ENCODE assay signal across 17 cellular contexts in genomic region chr16:11412175-11412904, GRCh38.
"Had no signal": no experiment of that assay in that cellular context is flagged by ENCODE, and none has a peak within 500 bp of the region (broad histone marks: within the 10 kb centered on the region; RNA-seq: fewer than 3 reads in every experiment).

No MANE protein-coding gene starts in this region.

- H3K4me3 ChIP-seq: body of pancreas, heart right ventricle, tibial artery had no signal

- H3K27ac Mint-ChIP-seq: activated CD4-positive, alpha-beta T cell treated with anti-CD3 and anti-CD28 coated beads, Interleukin-2, amount 10 ng/mL, durations not matched to agents 24 days and 14 days; activated T-cell treated with anti-CD3 and anti-CD28 coated beads, Interleukin-2, amount 50 U/mL, for 24 hours; memory B cell; nephron progenitor cell; stimulated activated naive CD8-positive, alpha-beta T cell treated with anti-CD3 and anti-CD28 coated beads, Interleukin-15, Interleukin-2, amounts not matched to agents 100 ng/mL and 50 ng/mL, for 24 hours had no signal

- H3K27me3 Mint-ChIP-seq: activated CD4-positive, alpha-beta T cell treated with anti-CD3 and anti-CD28 coated beads, Interleukin-2, amount 10 ng/mL, durations not matched to agents 24 days and 14 days; activated T-cell treated with anti-CD3 and anti-CD28 coated beads, Interleukin-2, amount 50 U/mL, for 24 hours; stimulated activated naive CD8-positive, alpha-beta T cell treated with anti-CD3 and anti-CD28 coated beads, Interleukin-15, Interleukin-2, amounts not matched to agents 100 ng/mL and 50 ng/mL, for 24 hours had no signal

- H3K4me1 Mint-ChIP-seq: activated CD4-positive, alpha-beta T cell treated with anti-CD3 and anti-CD28 coated beads, Interleukin-2, amount 10 ng/mL, durations not matched to agents 24 days and 14 days; memory B cell had no signal

- H3K36me3 Mint-ChIP-seq: memory B cell had no signal

- H3K9me3 ChIP-seq: body of pancreas, heart right ventricle, tibial artery had no signal

- H3K9me3 Mint-ChIP-seq: activated CD4-positive, alpha-beta T cell treated with anti-CD3 and anti-CD28 coated beads, Interleukin-2, amount 10 ng/mL, durations not matched to agents 24 days and 14 days; activated T-cell treated with anti-CD3 and anti-CD28 coated beads, Interleukin-2, amount 50 U/mL, for 24 hours; memory B cell; stimulated activated naive CD8-positive, alpha-beta T cell treated with anti-CD3 and anti-CD28 coated beads, Interleukin-15, Interleukin-2, amounts not matched to agents 100 ng/mL and 50 ng/mL, for 24 hours had no signal

- H3K27me3 ChIP-seq: body of pancreas, heart right ventricle, tibial artery had no signal

- H3K27ac ChIP-seq: body of pancreas, heart right ventricle had no signal

- H3K4me3 Mint-ChIP-seq: activated CD4-positive, alpha-beta T cell treated with anti-CD3 and anti-CD28 coated beads, Interleukin-2, amount 10 ng/mL, durations not matched to agents 24 days and 14 days; activated T-cell treated with anti-CD3 and anti-CD28 coated beads, Interleukin-2, amount 50 U/mL, for 24 hours; memory B cell; nephron progenitor cell; stimulated activated naive CD8-positive, alpha-beta T cell treated with anti-CD3 and anti-CD28 coated beads, Interleukin-15, Interleukin-2, amounts not matched to agents 100 ng/mL and 50 ng/mL, for 24 hours had no signal

- H3K4me1 ChIP-seq: body of pancreas had no signal

- ATAC-seq: body of pancreas, heart right ventricle, left cardiac atrium had no signal

- H3K36me3 ChIP-seq: heart right ventricle, tibial artery had no signal

- FAIRE-seq: endometrium had no signal

- DNase-seq: activated CD4-positive, alpha-beta T cell treated with anti-CD3 and anti-CD28 coated beads, Interleukin-2, amount 10 ng/mL, durations not matched to agents 24 days and 14 days; activated CD8-positive, alpha-beta memory T cell treated with anti-CD3 and anti-CD28 coated beads for 24 hours; activated CD8-positive, alpha-beta memory T cell treated with anti-CD3 and anti-CD28 coated beads, Interleukin-2, amount 50 U/mL, for 4 hours; activated naive CD4-positive, alpha-beta T cell treated with Interleukin-2 at 50 U/mL for 16 hours; activated T-cell treated with anti-CD3 and anti-CD28 coated beads, Interleukin-2, amount 50 U/mL, for 24 hours; anterior cingulate cortex; body of pancreas; effector CD4-positive, alpha-beta T cell; heart right ventricle; islet precursor cell; left cardiac atrium; nephron progenitor cell; stimulated activated CD4-positive, alpha-beta T cell treated with anti-CD3 and anti-CD28 coated beads, Interleukin-2, amount 100 ng/mL, for 48 hours; tibial artery had no signal
